In genomic region chr11:22792497-22792896, GRCh38 we compare ENCODE assay signal across 9 cellular contexts. TPM values are rescaled to one million over a fixed set of nuclear protein-coding genes. Genes with fewer than 3 reads are reported as not detected.
DNase-seq lines count a peak whose midpoint lies in the region; ATAC-seq, FAIRE-seq and TF ChIP-seq lines count a peak whose summit lies in the region.
"Had no signal": no experiment of that assay in that cellular context is flagged by ENCODE, and none has a peak within 500 bp of the region (broad histone marks: within the 10 kb centered on the region; RNA-seq: fewer than 3 reads in every experiment).

No MANE protein-coding gene starts in this region.

- DNase-seq in activated CD8-positive, alpha-beta T cell treated with anti-CD3 and anti-CD28 coated beads for 36 hours: peak; percentile 15
- DNase-seq in activated CD8-positive, alpha-beta T cell treated with anti-CD3 and anti-CD28 coated beads, Interleukin-2, amount 10 ng/mL, durations not matched to agents 7 days and 5 days: no peak
- peak; percentile 8 for DNase-seq in T1000 (lab: John Stamatoyannopoulos, UW)
- DNase-seq in frontal cortex (ENCODE audit: low spot score in 2 of 2): peak in 1 of 2 donors; percentile 12
- no peak for DNase-seq in DMS79 (lab: John Stamatoyannopoulos, UW)

- POLR2A ChIA-PET in activated CD8-positive, alpha-beta T cell treated with anti-CD3 and anti-CD28 coated beads for 36 hours (lab: Charles Lee): no interaction called here
- POLR2A ChIA-PET in activated CD8-positive, alpha-beta T cell treated with anti-CD3 and anti-CD28 coated beads, Interleukin-2, amount 10 ng/mL, durations not matched to agents 7 days and 5 days (lab: Charles Lee): no interaction called here

- CTCF ChIA-PET in activated CD8-positive, alpha-beta T cell treated with anti-CD3 and anti-CD28 coated beads for 36 hours (lab: Charles Lee): interaction anchor here (1.3 kb wide), 1 partner anchor 457 kb away, joined by 3 read pairs; no protein-coding TSS in a partner anchor
- CTCF ChIA-PET in activated CD8-positive, alpha-beta T cell treated with anti-CD3 and anti-CD28 coated beads, Interleukin-2, amount 10 ng/mL, durations not matched to agents 7 days and 5 days (lab: Charles Lee): interaction anchor here (1.2 to 1.6 kb wide), 2 partner anchors 9 to 17 kb away, joined by 4 to 6 read pairs; no protein-coding TSS in a partner anchor

- ATAC-seq in activated CD8-positive, alpha-beta T cell treated with anti-CD3 and anti-CD28 coated beads for 36 hours: peak; percentile 73
- ATAC-seq in activated CD8-positive, alpha-beta T cell treated with anti-CD3 and anti-CD28 coated beads, Interleukin-2, amount 10 ng/mL, durations not matched to agents 7 days and 5 days: no peak
- no peak for ATAC-seq in HG02970 (IDR thresholded peaks at IDR 0.05; ENCODE audit: low FRiP score, unreplicated experiment)
- no peak for ATAC-seq in HG03571 (IDR thresholded peaks at IDR 0.05; ENCODE audit: unreplicated experiment)
- ATAC-seq: gastroesophageal sphincter had no signal

- peaks cover 1% of the 10 kb centered on the region for H3K27me3 Mint-ChIP-seq in activated CD8-positive, alpha-beta T cell treated with anti-CD3 and anti-CD28 coated beads for 36 hours
- peaks cover 6% of the 10 kb centered on the region for H3K27me3 Mint-ChIP-seq in activated CD8-positive, alpha-beta T cell treated with anti-CD3 and anti-CD28 coated beads, Interleukin-2, amount 10 ng/mL, durations not matched to agents 7 days and 5 days (ENCODE audit: low read depth)

- no peaks in the 10 kb centered on the region for H3K4me1 Mint-ChIP-seq in activated CD8-positive, alpha-beta T cell treated with anti-CD3 and anti-CD28 coated beads for 36 hours (ENCODE audit: low read depth)
- H3K4me1 Mint-ChIP-seq in activated CD8-positive, alpha-beta T cell treated with anti-CD3 and anti-CD28 coated beads, Interleukin-2, amount 10 ng/mL, durations not matched to agents 7 days and 5 days (ENCODE audit: low read depth): no peaks in the 10 kb centered on the region

- no peaks in the 10 kb centered on the region for H3K9me3 Mint-ChIP-seq in activated CD8-positive, alpha-beta T cell treated with anti-CD3 and anti-CD28 coated beads for 36 hours
- H3K9me3 Mint-ChIP-seq in activated CD8-positive, alpha-beta T cell treated with anti-CD3 and anti-CD28 coated beads, Interleukin-2, amount 10 ng/mL, durations not matched to agents 7 days and 5 days (ENCODE audit: insufficient read depth): no peaks in the 10 kb centered on the region

- peak; percentile 28 for FAIRE-seq in frontal cortex (lab: Jason Lieb, UNC)

- peak overlapping the region; percentile 92 for H3K27ac ChIP-seq in temporal lobe (ENCODE audit: low read depth, low read length)
- H3K27ac ChIP-seq: gastroesophageal sphincter had no signal

- no peak overlapping the region for H3K27ac Mint-ChIP-seq in activated CD8-positive, alpha-beta T cell treated with anti-CD3 and anti-CD28 coated beads for 36 hours
- no peak overlapping the region for H3K27ac Mint-ChIP-seq in activated CD8-positive, alpha-beta T cell treated with anti-CD3 and anti-CD28 coated beads, Interleukin-2, amount 10 ng/mL, durations not matched to agents 7 days and 5 days

- intact Hi-C loops in activated CD8-positive, alpha-beta T cell treated with anti-CD3 and anti-CD28 coated beads for 36 hours (cut with micrococcal nuclease): no loop called here

- no peaks in the 10 kb centered on the region for H3K36me3 Mint-ChIP-seq in activated CD8-positive, alpha-beta T cell treated with anti-CD3 and anti-CD28 coated beads for 36 hours (ENCODE audit: low read depth)
- no peaks in the 10 kb centered on the region for H3K36me3 Mint-ChIP-seq in activated CD8-positive, alpha-beta T cell treated with anti-CD3 and anti-CD28 coated beads, Interleukin-2, amount 10 ng/mL, durations not matched to agents 7 days and 5 days (ENCODE audit: low read depth)

- no peak overlapping the region for H3K4me3 Mint-ChIP-seq in activated CD8-positive, alpha-beta T cell treated with anti-CD3 and anti-CD28 coated beads for 36 hours
- H3K4me3 Mint-ChIP-seq in activated CD8-positive, alpha-beta T cell treated with anti-CD3 and anti-CD28 coated beads, Interleukin-2, amount 10 ng/mL, durations not matched to agents 7 days and 5 days: no peak overlapping the region

- no peak for TF ChIP-seq CTCF in activated CD8-positive, alpha-beta T cell treated with anti-CD3 and anti-CD28 coated beads for 36 hours (IDR thresholded peaks at IDR 0.05)

RNA-seq across cellular contexts. Expression of gene SVIP, which starts 37.1 kb away (rescaled TPM):
- total RNA-seq in activated CD8-positive, alpha-beta T cell treated with anti-CD3 and anti-CD28 coated beads for 36 hours: 10 to 100 TPM; 62.9 to 65.9 TPM
- 10 to 100 TPM; 32.4 to 34.0 TPM for total RNA-seq in activated CD8-positive, alpha-beta T cell treated with anti-CD3 and anti-CD28 coated beads, Interleukin-2, amount 10 ng/mL, durations not matched to agents 7 days and 5 days
- total RNA-seq in frontal cortex (2.9 TPM), temporal lobe (2.2 TPM)

Comparison
In these comparisons a context has a peak if more than half of its experiments do, and no peak if none do; other contexts are left out.
1. DNase-seq: peak in activated CD8-positive, alpha-beta T cell treated with anti-CD3 and anti-CD28 coated beads for 36 hours (single experiment) and T1000 (single experiment); none in activated CD8-positive, alpha-beta T cell treated with anti-CD3 and anti-CD28 coated beads, Interleukin-2, amount 10 ng/mL, durations not matched to agents 7 days and 5 days (single experiment) and DMS79 (single experiment).